8 cellular contexts compared by ENCODE assay signal in the genomic region with DNA sequence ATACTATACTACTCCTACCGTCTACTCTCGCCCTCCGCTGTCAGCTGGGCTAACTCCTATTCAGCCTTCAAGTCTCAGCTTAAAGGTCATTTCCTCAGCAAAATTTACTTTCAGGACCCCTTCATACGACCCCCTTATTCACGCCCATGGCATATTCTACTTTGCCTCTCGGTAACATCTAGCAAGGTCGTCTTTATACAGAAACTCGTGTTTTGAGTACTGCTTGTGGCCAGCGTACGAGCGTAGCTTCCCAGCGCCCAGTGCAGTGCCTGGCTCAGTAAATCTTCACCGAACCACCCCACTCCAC. TPM values are rescaled to one million over a fixed set of nuclear protein-coding genes. Genes with fewer than 3 reads are reported as not detected.
DNase-seq lines count a peak whose midpoint lies in the region; ATAC-seq and TF ChIP-seq lines count a peak whose summit lies in the region.

No MANE protein-coding gene starts in this region.

- H3K4me3 ChIP-seq in OCI-LY7 (ENCODE audit: low read depth, low read length, poor library complexity, severe bottlenecking): peak overlapping the region; percentile 98
- peak overlapping the region; percentile 92 for H3K4me3 ChIP-seq in epithelial cell of proximal tubule (ENCODE audit: low read depth, low read length)
- peak overlapping the region; percentile 96 for H3K4me3 ChIP-seq in trophoblast cell (ENCODE audit: low read depth, low read length)

- peak overlapping the region; percentile 81 for H4K8ac ChIP-seq in trophoblast cell (ENCODE audit: low read depth, low read length)

- ATAC-seq in GM21390 (IDR thresholded peaks at IDR 0.05; ENCODE audit: unreplicated experiment) (peak; percentile 3), GM19351 (IDR thresholded peaks at IDR 0.05; ENCODE audit: unreplicated experiment) (no peak)

- H4K20me1 ChIP-seq in OCI-LY7 (ENCODE audit: insufficient read depth, low read length): peaks cover 8% of the 10 kb centered on the region; the same call in 1 of the 2 replicates

- H3K18ac ChIP-seq in trophoblast cell (ENCODE audit: low read length): peak overlapping the region; percentile 22

- intact Hi-C loops in OCI-LY7 (cut with micrococcal nuclease; ENCODE audit: unreplicated experiment): loop anchor here (1.0 kb wide), 1 partner anchor 34 kb away; a partner anchor contains a TSS

- H3K14ac ChIP-seq in trophoblast cell (ENCODE audit: low read length): peak overlapping the region; percentile 54

- peak overlapping the region; percentile 65 for H4K91ac ChIP-seq in trophoblast cell (ENCODE audit: low read depth, low read length)

- H3K4me1 ChIP-seq in OCI-LY7 (ENCODE audit: insufficient read depth, low read length, poor library complexity, severe bottlenecking): peaks cover 13% of the 10 kb centered on the region
- no peaks in the 10 kb centered on the region for H3K4me1 ChIP-seq in trophoblast cell (ENCODE audit: control insufficient read depth in 1 of 2, insufficient read depth in 2 of 2, low read length in 2 of 2)

- TF ChIP-seq CTCF in OCI-LY7 (conservative IDR thresholded peaks at IDR 0.05; ENCODE audit: low read length) (no peak), epithelial cell of proximal tubule (conservative IDR thresholded peaks at IDR 0.05; ENCODE audit: low read depth, low read length) (no peak)

- H3K79me2 ChIP-seq in OCI-LY7 (ENCODE audit: insufficient read depth, low read depth, low read length) (peaks cover 19% of the 10 kb centered on the region), trophoblast cell (ENCODE audit: control insufficient read depth, insufficient read depth, low read length, poor library complexity) (peaks cover 3% of the 10 kb centered on the region)

- no peak overlapping the region for H3K23ac ChIP-seq in trophoblast cell (ENCODE audit: low read length)

- no peaks in the 10 kb centered on the region for H3K9me2 ChIP-seq in OCI-LY7 (ENCODE audit: insufficient read depth, low read length)

- H2AK5ac ChIP-seq in trophoblast cell (ENCODE audit: low read length): no peak overlapping the region

- H2AFZ ChIP-seq in OCI-LY7 (ENCODE audit: low read length) (peak overlapping the region; percentile 99), trophoblast cell (ENCODE audit: insufficient read depth, low read length, poor library complexity) (peak overlapping the region; percentile 49)

- no TSS peak for BruUV-seq in OCI-LY7 (replicated peaks; lab: Mats Ljungman, UMichigan)

- CTCF ChIA-PET in OCI-LY7 (lab: Charles Lee; ENCODE audit: unreplicated experiment): no interaction called here

- peak overlapping the region; percentile 69 for H3K4me2 ChIP-seq in OCI-LY7 (ENCODE audit: low read length)
- H3K4me2 ChIP-seq in trophoblast cell (ENCODE audit: low read length): peak overlapping the region; percentile 80

- peak overlapping the region; percentile 74 for H3K9ac ChIP-seq in trophoblast cell (ENCODE audit: low read length)

- WGBS in trophoblast cell (ENCODE audit: extremely low coverage, insufficient coverage, insufficient read length): no CpG with 5 or more reads among the region's 13 CpGs

- in situ Hi-C loops in ACHN (cut with HindIII; ENCODE audit: low pct_ligation_motif_present, low pct_unique_long_range_greater_than_20kb, low sequenced_read_pairs): no loop called here

- H3K36me3 ChIP-seq in OCI-LY7 (ENCODE audit: insufficient read depth, low read length) (peaks cover 36% of the 10 kb centered on the region), trophoblast cell (ENCODE audit: control insufficient read depth in 1 of 2, insufficient read depth in 2 of 2, low read length in 2 of 2) (peaks cover 3 to 13% of the 10 kb centered on the region in 2 experiments)

- H2BK5ac ChIP-seq in trophoblast cell (ENCODE audit: low read depth, low read length, poor library complexity): no peak overlapping the region

- H3K27ac ChIP-seq in OCI-LY7 (ENCODE audit: low read depth, low read length, poor library complexity, severe bottlenecking) (peak overlapping the region; percentile 60), trophoblast cell (ENCODE audit: low read depth, low read length) (no peak overlapping the region)

- H3K9me3 ChIP-seq in OCI-LY7 (ENCODE audit: low read length) (no peaks in the 10 kb centered on the region), trophoblast cell (ENCODE audit: insufficient read depth, low read depth, low read length) (no peaks in the 10 kb centered on the region)

- POLR2A ChIA-PET in OCI-LY7 (lab: Charles Lee): interaction anchor here (0.8 to 3.4 kb wide), 6 partner anchors 9 to 1545 kb away, joined by 3 to 23 read pairs (median 6); a partner anchor contains a TSS

- H2BK12ac ChIP-seq in trophoblast cell (ENCODE audit: low read length): no peak overlapping the region

- peak overlapping the region; percentile 19 for H2BK120ac ChIP-seq in trophoblast cell (ENCODE audit: insufficient read depth, low read length, poor library complexity)

- H4K12ac ChIP-seq in trophoblast cell (ENCODE audit: low read depth, low read length): peak overlapping the region; percentile 7

- H3K27me3 ChIP-seq in trophoblast cell (ENCODE audit: insufficient read depth, low read length): no peaks in the 10 kb centered on the region

- DNase-seq in OCI-LY7 (ENCODE audit: low spot score) (no peak), epithelial cell of proximal tubule (ENCODE audit: low read depth) (no peak), trophoblast cell (no peak), DMS 273 treated with DMSO at 0.1 percent for 48 hours (lab: John Stamatoyannopoulos, UW) (no peak), ACHN (no peak), hypothalamus (lab: John Stamatoyannopoulos, UW) (no peak)

- peaks cover 3% of the 10 kb centered on the region for H3K79me1 ChIP-seq in trophoblast cell (ENCODE audit: low read length)

- H3K4ac ChIP-seq in trophoblast cell (ENCODE audit: low read depth, low read length): peak overlapping the region; percentile 39

RNA-seq across cellular contexts. Expression of a gene that starts 0.5 kb away (rescaled TPM):
- total RNA-seq in OCI-LY7 (2014; rRNA removed; shearing (Covaris generic)): 13.9 and 18.6 TPM in 2 replicates
- total RNA-seq in OCI-LY7 (2022) (20.0 and 21.2 TPM in 2 replicates), epithelial cell of proximal tubule (15.8 and 18.7 TPM in 2 replicates)
- polyA plus RNA-seq in trophoblast cell (2013): 17.1 and 17.8 TPM in 2 replicates

RNA-seq across cellular contexts. Expression of a gene that starts 0.6 kb away (rescaled TPM):
- 0.06 TPM in 1 of 2 replicates, not detected in the other for total RNA-seq in OCI-LY7 (2014; rRNA removed; shearing (Covaris generic))
- total RNA-seq in OCI-LY7 (2022): not detected in 2 replicates
- total RNA-seq in epithelial cell of proximal tubule: not detected in 2 replicates
- 0.14 TPM in 1 of 2 replicates, not detected in the other for polyA plus RNA-seq in trophoblast cell (2013)

RNA-seq across cellular contexts. Expression of a gene that starts 34.6 kb away (rescaled TPM):
- total RNA-seq in OCI-LY7 (2014; rRNA removed; shearing (Covaris generic)): 37.5 and 44.6 TPM in 2 replicates
- total RNA-seq in OCI-LY7 (2022) (59.9 and 62.4 TPM in 2 replicates), epithelial cell of proximal tubule (41.8 and 59.1 TPM in 2 replicates)
- polyA plus RNA-seq in trophoblast cell (2013): 42.9 and 45.3 TPM in 2 replicates
